23 cellular contexts compared by ENCODE assay signal in genomic region chrX:153029875-153030274, GRCh38. TPM values are rescaled to one million over a fixed set of nuclear protein-coding genes. Genes with fewer than 3 reads are reported as not detected.
DNase-seq lines count a peak whose midpoint lies in the region; ATAC-seq, FAIRE-seq and TF ChIP-seq lines count a peak whose summit lies in the region.
"Had no signal": no experiment of that assay in that cellular context is flagged by ENCODE, and none has a peak within 500 bp of the region (broad histone marks: within the 10 kb centered on the region; RNA-seq: fewer than 3 reads in every experiment).

No MANE protein-coding gene starts in this region.

- 53% methylated on average over 7 of the region's 11 CpGs for WGBS in mammary epithelial cell (ENCODE audit: low coverage, missing lambda C conversion rate)
- 83% methylated on average over 8 of the region's 11 CpGs; no CpG with 5 or more reads in 1 of the 2 experiments for WGBS in H1 (ENCODE audit: extremely low coverage in 1 of 2, insufficient coverage in 1 of 2, insufficient read length in 1 of 2, insufficient replicate concordance in 2 of 2, low coverage in 1 of 2, low lambda C conversion rate in 2 of 2, missing lambda C conversion rate in 1 of 2), 2 experiments

- H3K36me3 ChIP-seq in mammary epithelial cell (ENCODE audit: insufficient read depth, low read length) (no peaks in the 10 kb centered on the region), H1 (ENCODE audit: control insufficient read depth in 2 of 4, insufficient read depth in 4 of 4, low read length in 3 of 4) (no peaks in the 10 kb centered on the region), osteoblast (ENCODE audit: insufficient read depth, low read length) (no peaks in the 10 kb centered on the region)
- H3K36me3 ChIP-seq: BLaER1 treated with 17β-estradiol and CSF1 and Interleukin-3, amounts not matched to agents 10 nM and 100 nM had no signal

- H3K9me3 ChIP-seq in mammary epithelial cell (replicated peaks; ENCODE audit: insufficient read depth, low read length) (no peaks in the 10 kb centered on the region), H1 (ENCODE audit: insufficient read depth in 2 of 2, low read depth in 1 of 2, low read length in 1 of 2) (no peaks in the 10 kb centered on the region), osteoblast (ENCODE audit: low read depth, low read length) (no peaks in the 10 kb centered on the region)
- H3K9me3 ChIP-seq: A549 had no signal

- H3K27ac ChIP-seq in mammary epithelial cell (ENCODE audit: insufficient read depth, low read depth, low read length) (no peak overlapping the region), H1 (ENCODE audit: low read depth, low read length) (no peak overlapping the region), osteoblast (ENCODE audit: low read depth, low read length) (no peak overlapping the region)
- H3K27ac ChIP-seq: 22Rv1; A549; BLaER1 treated with 17β-estradiol and CSF1 and Interleukin-3, amounts not matched to agents 10 nM and 100 nM; HL-60; KMS-11 had no signal

- H2BK15ac ChIP-seq in H1 (ENCODE audit: low read length) = no peak overlapping the region

- H3K4me1 ChIP-seq in mammary epithelial cell (ENCODE audit: insufficient read depth, low read length) = peaks cover 11% of the 10 kb centered on the region
- no peaks in the 10 kb centered on the region; a peak in 1 of 7 replicates for H3K4me1 ChIP-seq in H1 (replicated peaks in 1 of 4; ENCODE audit: control insufficient read depth in 3 of 4, insufficient read depth in 4 of 4, low read length in 3 of 4)
- peaks cover 5% of the 10 kb centered on the region for H3K4me1 ChIP-seq in osteoblast (ENCODE audit: insufficient read depth, low read length)
- H3K4me1 ChIP-seq: A549 had no signal

- intact Hi-C loops in mammary epithelial cell (cut with micrococcal nuclease) (loop anchor here (5.0 kb wide), 1 partner anchor 637 kb away; no protein-coding TSS in a partner anchor), MCF 10A (cut with micrococcal nuclease) (no loop called here)

- no peak overlapping the region for H3K23ac ChIP-seq in H1 (ENCODE audit: insufficient read length)

- H3K27me3 Mint-ChIP-seq in MCF 10A (ENCODE audit: insufficient read depth, unreplicated experiment) (no peaks in the 10 kb centered on the region), T-cell (peaks cover 0 to 7% of the 10 kb centered on the region in 2 donors)

- H2AK5ac ChIP-seq in H1 (ENCODE audit: low read depth, low read length) = no peak overlapping the region

- TF ChIP-seq POLR2A in H1 (IDR thresholded peaks at IDR 0.05; ENCODE audit: control extremely low read depth in 1 of 2, low read depth in 2 of 2, low read length in 2 of 2) = no peak

- in situ Hi-C loops in mammary epithelial cell (cut with MboI; ENCODE audit: low sequenced_read_pairs in 2 of 2) = loop anchor here in 1 of 2 donors (25.0 kb wide), 1 partner anchor 457 kb away; the partner anchor contains the start of gene BGN

- H4K91ac ChIP-seq in H1 (replicated peaks; ENCODE audit: insufficient read length, low read length) = no peak overlapping the region

- H3K4me1 Mint-ChIP-seq in MCF 10A (ENCODE audit: insufficient read depth, unreplicated experiment) (no peaks in the 10 kb centered on the region), T-cell (peaks cover 0 to 24% (median 18%) of the 10 kb centered on the region in 3 donors)
- H3K4me1 Mint-ChIP-seq: GM23338, H9 had no signal

- POLR2A ChIA-PET in MCF 10A (lab: Yijun Ruan, JAX) (no interaction called here), H1 (lab: Charles Lee; ENCODE audit: partially characterized antibody) (no interaction called here), T-cell (lab: Charles Lee) (no interaction called here)

- H3K23me2 ChIP-seq in H1 (ENCODE audit: low read depth, low read length) = no peaks in the 10 kb centered on the region

- H3K18ac ChIP-seq in H1 (ENCODE audit: extremely low read depth, low read length) = no peak overlapping the region

- no peak overlapping the region for H2BK12ac ChIP-seq in H1 (ENCODE audit: low read depth, low read length)

- H3K14ac ChIP-seq in H1 (ENCODE audit: insufficient read length) = no peak overlapping the region

- no peaks in the 10 kb centered on the region for H3K36me3 Mint-ChIP-seq in MCF 10A (ENCODE audit: insufficient read depth, unreplicated experiment)
- H3K36me3 Mint-ChIP-seq in T-cell = peaks cover 3% of the 10 kb centered on the region
- H3K36me3 Mint-ChIP-seq: CD8-positive, alpha-beta T cell had no signal

- no peak overlapping the region for H3K9ac ChIP-seq in mammary epithelial cell (ENCODE audit: insufficient read depth, low read length)
- no peak overlapping the region for H3K9ac ChIP-seq in H1 (replicated peaks in 1 of 4; ENCODE audit: extremely low read depth in 1 of 4, low read depth in 3 of 4, low read length in 3 of 4)
- H3K9ac ChIP-seq: BLaER1 treated with 17β-estradiol and CSF1 and Interleukin-3, amounts not matched to agents 10 nM and 100 nM; KMS-11 had no signal

- H2BK120ac ChIP-seq in H1 (replicated peaks; ENCODE audit: low read depth, low read length) = no peak overlapping the region

- no peaks in the 10 kb centered on the region for H3K79me1 ChIP-seq in H1 (ENCODE audit: low read depth, low read length)

- CTCF ChIA-PET in mammary epithelial cell (lab: Charles Lee; ENCODE audit: low non-redundant PET) (no interaction called here), MCF 10A (lab: Yijun Ruan, JAX) (interaction anchor here (0.9 kb wide), 1 partner anchor 10 kb away, joined by 3 read pairs; no protein-coding TSS in a partner anchor), H1 (lab: Charles Lee; ENCODE audit: partially characterized antibody) (interaction anchor here (0.6 to 1.1 kb wide), 6 partner anchors 64 to 556 kb away, joined by 3 to 6 read pairs (median 4); no protein-coding TSS in a partner anchor), T-cell (lab: Charles Lee) (interaction anchor here in 1 of 2 donors (0.6 kb wide), 1 partner anchor 639 kb away, joined by 4 read pairs; no protein-coding TSS in a partner anchor)

- no peak overlapping the region for H3K4me2 ChIP-seq in mammary epithelial cell (ENCODE audit: insufficient read depth, low read depth, low read length)
- H3K4me2 ChIP-seq in H1 (ENCODE audit: insufficient read depth in 1 of 2, low read depth in 2 of 2, low read length in 2 of 2) = no peak overlapping the region
- no peak overlapping the region for H3K4me2 ChIP-seq in osteoblast (ENCODE audit: insufficient read depth, low read length)
- H3K4me2 ChIP-seq: A549; BLaER1 treated with 17β-estradiol and CSF1 and Interleukin-3, amounts not matched to agents 10 nM and 100 nM; GM23338; KMS-11 had no signal

- ATAC-seq in HG02571 (IDR thresholded peaks at IDR 0.05; ENCODE audit: unreplicated experiment) = no peak
- no peak for ATAC-seq in T-cell (replicated peaks in 1 of 4)
- ATAC-seq: CD8-positive, alpha-beta T cell had no signal

- 0 out of 2 replicates have a peak overlapping the region, but pooled peaks have one; percentile 35 for H4K8ac ChIP-seq in H1 (ENCODE audit: extremely low read depth, insufficient read depth, low read length)

- H4K20me1 ChIP-seq in mammary epithelial cell (ENCODE audit: insufficient read depth, low read length) = no peaks in the 10 kb centered on the region
- no peaks in the 10 kb centered on the region for H4K20me1 ChIP-seq in H1 (replicated peaks in 1 of 2; ENCODE audit: control insufficient read depth in 1 of 2, insufficient read depth in 2 of 2, low read length in 2 of 2)
- no peaks in the 10 kb centered on the region for H4K20me1 ChIP-seq in osteoblast (ENCODE audit: insufficient read depth, low read length)
- H4K20me1 ChIP-seq: BLaER1 treated with 17β-estradiol and CSF1 and Interleukin-3, amounts not matched to agents 10 nM and 100 nM had no signal

- dilution Hi-C loops in mammary epithelial cell (cut with HindIII; ENCODE audit: low sequenced_read_pairs) = no loop called here

- no peak overlapping the region for H3K4me3 ChIP-seq in mammary epithelial cell (replicated peaks in 1 of 3; ENCODE audit: insufficient read depth in 1 of 3, low read depth in 2 of 3, low read length in 3 of 3)
- H3K4me3 ChIP-seq in H1 (ENCODE audit: extremely low read depth in 1 of 4, insufficient read depth in 2 of 4, low read depth in 3 of 4, low read length in 4 of 4) = no peak overlapping the region
- no peak overlapping the region for H3K4me3 ChIP-seq in osteoblast (ENCODE audit: insufficient read depth, low read length)
- H3K4me3 ChIP-seq: A549; BLaER1 treated with 17β-estradiol and CSF1 and Interleukin-3, amounts not matched to agents 10 nM and 100 nM; GM23338 had no signal

- no peak overlapping the region for H3K4ac ChIP-seq in H1 (replicated peaks; ENCODE audit: insufficient read length, low read depth, low read length)

- H3K27me3 ChIP-seq in mammary epithelial cell (ENCODE audit: insufficient read depth, low read length) (no peaks in the 10 kb centered on the region), H1 (replicated peaks in 1 of 4; ENCODE audit: control insufficient read depth in 3 of 4, extremely low read depth in 1 of 4, insufficient read depth in 3 of 4, low read length in 3 of 4) (peaks cover 0 to 3% (median 0%) of the 10 kb centered on the region in 4 experiments; a peak in 1 of 7 replicates), osteoblast (ENCODE audit: insufficient read depth, low read length) (no peaks in the 10 kb centered on the region)

- FAIRE-seq in H1 (lab: Jason Lieb, UNC) (no peak), D721Med (lab: Jason Lieb, UNC) (no peak)
- FAIRE-seq: A549, GM12892, GM18507 had no signal

- BruUV-seq in mammary epithelial cell (replicated peaks; lab: Mats Ljungman, UMichigan) = no TSS peak
- no TSS peak for BruUV-seq in MCF 10A (replicated peaks; lab: Mats Ljungman, UMichigan)

- no peak overlapping the region for H4K5ac ChIP-seq in H1 (ENCODE audit: insufficient read length, low read depth, low read length)

- no peak for TF ChIP-seq EP300 in H1 (IDR thresholded peaks at IDR 0.05; ENCODE audit: borderline replicate concordance in 1 of 2, low read depth in 2 of 2, low read length in 2 of 2)

- H3K9me3 Mint-ChIP-seq in MCF 10A (ENCODE audit: unreplicated experiment) (no peaks in the 10 kb centered on the region), T-cell (peaks cover 3 to 4% (median 4%) of the 10 kb centered on the region in 3 donors)
- H3K9me3 Mint-ChIP-seq: CD8-positive, alpha-beta T cell; GM23338 had no signal

- H3K27ac Mint-ChIP-seq in MCF 10A (ENCODE audit: low read depth, unreplicated experiment) = no peak overlapping the region
- H3K27ac Mint-ChIP-seq in T-cell = no peak overlapping the region
- H3K27ac Mint-ChIP-seq: CD8-positive, alpha-beta T cell; GM23338; H9 had no signal

- no peak for TF ChIP-seq RAD21 in H1 (IDR thresholded peaks at IDR 0.05 in 1 of 2, conservative IDR thresholded peaks at IDR 0.05 in 1 of 2; ENCODE audit: low read depth in 2 of 2, low read length in 2 of 2)

- no peak overlapping the region for H3K4me3 Mint-ChIP-seq in MCF 10A (ENCODE audit: unreplicated experiment)
- H3K4me3 Mint-ChIP-seq in T-cell = no peak overlapping the region
- H3K4me3 Mint-ChIP-seq: CD8-positive, alpha-beta T cell; GM23338; H9 had no signal

- DNase-seq in mammary epithelial cell (peak; percentile 21), MCF 10A (ENCODE audit: unreplicated experiment) (no peak), H1 (ENCODE audit: low read depth in 1 of 2, low spot score in 2 of 2) (no peak), osteoblast (ENCODE audit: insufficient read length, low spot score, missing footprints) (peak; percentile 85), T-cell (no peak), D721Med (ENCODE audit: insufficient read length, low spot score) (no peak)
- DNase-seq: Calu3; CD8-positive, alpha-beta T cell; DMS 273 treated with DMSO at 0.1 percent for 48 hours; DMS53; DND-41; GDM1 had no signal

- H3K79me2 ChIP-seq in mammary epithelial cell (ENCODE audit: insufficient read depth, low read length) (no peaks in the 10 kb centered on the region), H1 (ENCODE audit: control insufficient read depth in 1 of 2, insufficient read depth in 2 of 2, low read length in 2 of 2) (no peaks in the 10 kb centered on the region), osteoblast (ENCODE audit: insufficient read depth, low read length) (no peaks in the 10 kb centered on the region)

- no peak overlapping the region for H3K56ac ChIP-seq in H1 (replicated peaks; ENCODE audit: insufficient read length, low read depth, low read length)

- H2BK5ac ChIP-seq in H1 (ENCODE audit: low read depth, low read length) = no peak overlapping the region

- H2BK20ac ChIP-seq in H1 (ENCODE audit: low read length) = no peak overlapping the region

- TF ChIP-seq CTCF in mammary epithelial cell (conservative IDR thresholded peaks at IDR 0.05 in 1 of 2, IDR thresholded peaks at IDR 0.05 in 1 of 2; ENCODE audit: extremely low read depth in 1 of 2, insufficient read depth in 1 of 2, low read depth in 1 of 2, low read length in 2 of 2) (no peak), MCF 10A (IDR thresholded peaks at IDR 0.05; ENCODE audit: unreplicated experiment) (no peak), H1 (IDR thresholded peaks at IDR 0.05; ENCODE audit: control extremely low read depth in 1 of 3, insufficient read depth in 1 of 3, low read depth in 1 of 3, low read length in 3 of 3) (no peak), osteoblast (IDR thresholded peaks at IDR 0.05; ENCODE audit: extremely low read depth, low read depth, low read length) (no peak), D721Med (IDR thresholded peaks at IDR 0.05; ENCODE audit: insufficient read depth, missing control alignments) (no peak)

- H2AFZ ChIP-seq in mammary epithelial cell (ENCODE audit: low read depth, low read length) = peak overlapping the region; percentile 21
- H2AFZ ChIP-seq in H1 (ENCODE audit: low read length) = no peak overlapping the region
- no peak overlapping the region for H2AFZ ChIP-seq in osteoblast (ENCODE audit: low read length)
- H2AFZ ChIP-seq: GM23338 had no signal

RNA-seq across cellular contexts. Expression of gene PNMA3, which starts 26.4 kb away (rescaled TPM):
- total RNA-seq in mammary epithelial cell (under 1 TPM in 1 of 2 donors, not detected in 1; 0.17 TPM), MCF 10A (2022) (not detected in 2 replicates), osteoblast (not detected in 2 replicates), T-cell (10 to 100 TPM in 1 of 5 donors, 1 to 10 TPM in 4; 4.6 to 15.2 (median 9.9) TPM)
- polyA plus RNA-seq in mammary epithelial cell (0.02 TPM), H1 (2011; rRNA removed) (3.3 and 4.7 TPM in 2 replicates)
- 1.0 TPM for polyA minus RNA-seq in mammary epithelial cell
- total RNA-seq in H1 (2021; fragmentation: NEBNext Ultra II Directional; extraction: Animal tissue kit (Norgen Biotek cat#: 25700)) = 6.9 and 7.8 TPM in 2 replicates
- 5.4 TPM for polyA plus RNA-seq in H1 (2011; cell fraction: cytosol; rRNA removed)
- polyA plus RNA-seq in H1 (2011; cell fraction: nucleus; rRNA removed) = 15.4 TPM
- polyA plus RNA-seq in H1 (2012, experiment 1 of 2) = 5.1 to 7.5 TPM (median 6.4 TPM) in 4 replicates
- polyA plus RNA-seq in H1 (2012, experiment 2 of 2) = 3.1 TPM
- 2.9 TPM for polyA plus RNA-seq in H1 (2013, experiment 1 of 2)
- polyA plus RNA-seq in H1 (2013, experiment 2 of 2) = 2.6 TPM
- 2.8 and 2.9 TPM in 2 replicates for polyA minus RNA-seq in H1 (2011; rRNA and poly(A)+ RNA removed)
- polyA minus RNA-seq in H1 (2011; cell fraction: cytosol; rRNA and poly(A)+ RNA removed) = 2.3 TPM
- 2.8 TPM for polyA minus RNA-seq in H1 (2011; cell fraction: nucleus; rRNA and poly(A)+ RNA removed)
- total RNA-seq: Calu3 had no signal

RNA-seq across cellular contexts. Expression of gene PNMA5, which starts 36.0 kb away (rescaled TPM):
- total RNA-seq in mammary epithelial cell = not detected
- not detected for polyA plus RNA-seq in mammary epithelial cell
- not detected for polyA minus RNA-seq in mammary epithelial cell
- not detected in 2 replicates for total RNA-seq in MCF 10A (2022)
- 0.11 and 0.27 TPM in 2 replicates for total RNA-seq in H1 (2021; fragmentation: NEBNext Ultra II Directional; extraction: Animal tissue kit (Norgen Biotek cat#: 25700))
- polyA plus RNA-seq in H1 (2011; rRNA removed) = 0.11 and 0.14 TPM in 2 replicates
- 0.43 TPM for polyA plus RNA-seq in H1 (2011; cell fraction: cytosol; rRNA removed)
- polyA plus RNA-seq in H1 (2011; cell fraction: nucleus; rRNA removed) = 0.44 TPM
- polyA plus RNA-seq in H1 (2012, experiment 1 of 2) = 0.08 to 0.37 TPM (median 0.35 TPM) in 4 replicates
- 0.22 TPM for polyA plus RNA-seq in H1 (2012, experiment 2 of 2)
- 0.10 TPM for polyA plus RNA-seq in H1 (2013, experiment 1 of 2)
- polyA plus RNA-seq in H1 (2013, experiment 2 of 2) = 0.06 TPM
- polyA minus RNA-seq in H1 (2011; rRNA and poly(A)+ RNA removed) = 0.09 and 0.54 TPM in 2 replicates
- polyA minus RNA-seq in H1 (2011; cell fraction: cytosol; rRNA and poly(A)+ RNA removed) = not detected
- polyA minus RNA-seq in H1 (2011; cell fraction: nucleus; rRNA and poly(A)+ RNA removed) = not detected
- total RNA-seq in osteoblast = not detected in 2 replicates
- under 1 TPM in 1 of 5 donors, not detected in 4; 0.09 TPM for total RNA-seq in T-cell
- total RNA-seq: Calu3; CD8-positive, alpha-beta T cell; H9; HT1080 had no signal
- polyA plus RNA-seq: A549 had no signal

RNA-seq across cellular contexts. Expression of gene PNMA6A, which starts 42.4 kb away (rescaled TPM):
- total RNA-seq in mammary epithelial cell (under 1 TPM; under 0.01 to 0.14 TPM), MCF 10A (2022) (not detected in 2 replicates), osteoblast (1.1 and 1.2 TPM in 2 replicates), T-cell (under 1 TPM; 0.33 to 0.54 (median 0.47) TPM)
- polyA plus RNA-seq in mammary epithelial cell (0.02 TPM), H1 (2011; rRNA removed) (2.2 and 3.2 TPM in 2 replicates)
- polyA minus RNA-seq in mammary epithelial cell = not detected
- 5.7 and 6.0 TPM in 2 replicates for total RNA-seq in H1 (2021; fragmentation: NEBNext Ultra II Directional; extraction: Animal tissue kit (Norgen Biotek cat#: 25700))
- polyA plus RNA-seq in H1 (2011; cell fraction: cytosol; rRNA removed) = 3.3 TPM
- 10.3 TPM for polyA plus RNA-seq in H1 (2011; cell fraction: nucleus; rRNA removed)
- 3.4 to 5.7 TPM (median 4.5 TPM) in 4 replicates for polyA plus RNA-seq in H1 (2012, experiment 1 of 2)
- polyA plus RNA-seq in H1 (2012, experiment 2 of 2) = 3.3 TPM
- 2.2 TPM for polyA plus RNA-seq in H1 (2013, experiment 1 of 2)
- polyA plus RNA-seq in H1 (2013, experiment 2 of 2) = 2.2 TPM
- polyA minus RNA-seq in H1 (2011; rRNA and poly(A)+ RNA removed) = 0.79 and 1.3 TPM in 2 replicates
- polyA minus RNA-seq in H1 (2011; cell fraction: cytosol; rRNA and poly(A)+ RNA removed) = 3.3 TPM
- polyA minus RNA-seq in H1 (2011; cell fraction: nucleus; rRNA and poly(A)+ RNA removed) = 3.2 TPM

Comparison
In these comparisons a context has a peak if more than half of its experiments do, and no peak if none do; other contexts are left out.
1. DNase-seq: peak in mammary epithelial cell (single experiment) and osteoblast (single experiment); none in MCF 10A (single experiment), H1 (0 of 2), T-cell (0 of 34) and D721Med (single experiment).